8 cellular contexts compared by ENCODE assay signal in genomic region chr11:102940714-102941588, GRCh38. TPM values are rescaled to one million over a fixed set of nuclear protein-coding genes. Genes with fewer than 3 reads are reported as not detected.
DNase-seq lines count a peak whose midpoint lies in the region; ATAC-seq and TF ChIP-seq lines count a peak whose summit lies in the region.

No MANE protein-coding gene starts in this region.

- no peak overlapping the region for H3K4me3 ChIP-seq in parathyroid adenoma (ENCODE audit: low read depth, low read length)

- H3K27ac Mint-ChIP-seq in activated CD8-positive, alpha-beta T cell treated with anti-CD3 and anti-CD28 coated beads, Interleukin-2, amount 10 ng/mL, durations not matched to agents 7 days and 5 days, result no peak overlapping the region

- H3K9me3 ChIP-seq in parathyroid adenoma (ENCODE audit: control insufficient read depth, low read length), result no peaks in the 10 kb centered on the region

- peaks cover 2% of the 10 kb centered on the region for H3K4me1 Mint-ChIP-seq in activated CD8-positive, alpha-beta T cell treated with anti-CD3 and anti-CD28 coated beads, Interleukin-2, amount 10 ng/mL, durations not matched to agents 7 days and 5 days (ENCODE audit: low read depth)

- no peaks in the 10 kb centered on the region for H3K4me1 ChIP-seq in foreskin keratinocyte
- H3K4me1 ChIP-seq in parathyroid adenoma, result no peaks in the 10 kb centered on the region

- POLR2A ChIA-PET in activated CD8-positive, alpha-beta T cell treated with anti-CD3 and anti-CD28 coated beads, Interleukin-2, amount 10 ng/mL, durations not matched to agents 7 days and 5 days (lab: Charles Lee), result no interaction called here

- H3K9me3 Mint-ChIP-seq in activated CD8-positive, alpha-beta T cell treated with anti-CD3 and anti-CD28 coated beads, Interleukin-2, amount 10 ng/mL, durations not matched to agents 7 days and 5 days (ENCODE audit: insufficient read depth), result no peaks in the 10 kb centered on the region

- TF ChIP-seq CTCF in foreskin keratinocyte (conservative IDR thresholded peaks at IDR 0.05) (peak; percentile 93), parathyroid adenoma (IDR thresholded peaks at IDR 0.05) (peak; percentile 47)

- H3K27me3 ChIP-seq in foreskin keratinocyte, result no peaks in the 10 kb centered on the region
- no peaks in the 10 kb centered on the region for H3K27me3 ChIP-seq in parathyroid adenoma (ENCODE audit: control insufficient read depth, insufficient read depth, low read length)

- no peak overlapping the region for H3K4me3 Mint-ChIP-seq in activated CD8-positive, alpha-beta T cell treated with anti-CD3 and anti-CD28 coated beads, Interleukin-2, amount 10 ng/mL, durations not matched to agents 7 days and 5 days

- no peaks in the 10 kb centered on the region for H3K36me3 Mint-ChIP-seq in activated CD8-positive, alpha-beta T cell treated with anti-CD3 and anti-CD28 coated beads, Interleukin-2, amount 10 ng/mL, durations not matched to agents 7 days and 5 days (ENCODE audit: low read depth)

- H3K27me3 Mint-ChIP-seq in activated CD8-positive, alpha-beta T cell treated with anti-CD3 and anti-CD28 coated beads, Interleukin-2, amount 10 ng/mL, durations not matched to agents 7 days and 5 days (ENCODE audit: low read depth), result peaks cover 2% of the 10 kb centered on the region

- H3K27ac ChIP-seq in foreskin keratinocyte (no peak overlapping the region), parathyroid adenoma (no peak overlapping the region)

- DNase-seq in DMS114 treated with DMSO at 0.1 percent for 48 hours (lab: John Stamatoyannopoulos, UW; ENCODE audit: unreplicated experiment), result peak; percentile 63
- peak; percentile 4 for DNase-seq in NCI-H510A (lab: John Stamatoyannopoulos, UW)
- peak; percentile 54 for DNase-seq in activated CD8-positive, alpha-beta T cell treated with anti-CD3 and anti-CD28 coated beads, Interleukin-2, amount 10 ng/mL, durations not matched to agents 7 days and 5 days
- peak in 1 of 2 donors; percentile 63 for DNase-seq in foreskin keratinocyte
- DNase-seq in activated effector memory CD4-positive, alpha-beta T cell treated with anti-CD3 and anti-CD28 coated beads, Interleukin-2, amount 50 U/mL, for 16 hours, result no peak

- ATAC-seq in GM19372 (IDR thresholded peaks at IDR 0.05; ENCODE audit: low read depth, unreplicated experiment) (peak; percentile 68), HG03342 (IDR thresholded peaks at IDR 0.05; ENCODE audit: unreplicated experiment) (peak; percentile 86), foreskin keratinocyte (peak; percentile 78)
- ATAC-seq in activated CD8-positive, alpha-beta T cell treated with anti-CD3 and anti-CD28 coated beads, Interleukin-2, amount 10 ng/mL, durations not matched to agents 7 days and 5 days, result peak; percentile 82

- H3K79me2 ChIP-seq in parathyroid adenoma, result no peaks in the 10 kb centered on the region

- CTCF ChIA-PET in activated CD8-positive, alpha-beta T cell treated with anti-CD3 and anti-CD28 coated beads, Interleukin-2, amount 10 ng/mL, durations not matched to agents 7 days and 5 days (lab: Charles Lee), result interaction anchor here (0.7 to 2.6 kb wide), 19 partner anchors 8 to 647 kb away, joined by 3 to 13 read pairs (median 3); no protein-coding TSS in a partner anchor

- H3K36me3 ChIP-seq in parathyroid adenoma (ENCODE audit: control insufficient read depth, insufficient read depth, low read length), result no peaks in the 10 kb centered on the region

- no peak overlapping the region for H3K9ac ChIP-seq in parathyroid adenoma

- no peak overlapping the region for H3K4me2 ChIP-seq in parathyroid adenoma (ENCODE audit: low read length)

- H2AFZ ChIP-seq in parathyroid adenoma, result no peak overlapping the region

RNA-seq across cellular contexts. Expression of gene MMP13, which starts 14.6 kb away (rescaled TPM):
- total RNA-seq in activated CD8-positive, alpha-beta T cell treated with anti-CD3 and anti-CD28 coated beads, Interleukin-2, amount 10 ng/mL, durations not matched to agents 7 days and 5 days, result not detected
- total RNA-seq in foreskin keratinocyte, result not detected in 2 replicates
- not detected in 2 replicates for polyA plus RNA-seq in foreskin keratinocyte
